Comparison of ENCODE assay signal across 8 cellular contexts in the genomic region with DNA sequence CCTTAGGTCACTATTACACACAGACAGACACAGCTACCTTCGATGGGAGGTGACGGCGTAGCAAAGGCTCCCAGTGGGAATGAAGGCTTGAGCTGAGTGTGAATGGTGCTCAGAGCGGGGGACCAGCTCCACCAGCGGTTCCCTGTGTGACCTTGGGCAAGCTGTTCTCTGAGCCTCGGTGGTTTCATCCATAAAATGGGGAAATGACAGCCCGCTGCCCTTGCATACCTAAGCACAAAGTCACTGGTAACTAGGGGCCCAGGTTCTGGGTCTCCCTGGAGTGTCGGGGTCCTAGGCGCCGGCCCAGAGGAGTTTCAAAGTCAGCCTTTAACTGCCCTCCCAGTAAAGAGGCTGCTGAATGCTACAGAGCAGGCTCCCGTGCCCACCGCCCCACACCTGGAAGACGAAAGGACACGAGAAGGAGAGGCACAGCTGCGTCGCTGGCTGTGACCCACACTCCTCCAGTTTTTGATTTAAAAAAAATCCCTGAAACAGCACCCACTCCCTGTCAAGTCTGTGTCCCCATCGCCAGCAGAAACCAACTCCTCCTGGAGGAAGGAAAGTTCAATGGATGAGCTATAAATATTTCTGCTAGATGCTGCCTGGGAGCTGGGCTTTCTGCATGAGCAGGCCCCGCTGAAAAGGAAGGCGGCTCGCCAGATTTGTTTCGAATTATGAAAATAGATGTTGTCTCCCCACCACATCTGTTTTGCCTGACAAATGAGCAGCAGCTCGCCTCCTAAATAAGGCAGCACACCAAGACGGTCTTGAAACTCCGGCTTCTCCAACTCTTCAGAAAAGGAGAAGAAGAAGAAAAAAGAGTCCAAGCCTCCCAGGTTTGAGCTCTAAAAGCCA. TPM values are rescaled to one million over a fixed set of nuclear protein-coding genes. Genes with fewer than 3 reads are reported as not detected.
DNase-seq lines count a peak whose midpoint lies in the region; ATAC-seq and FAIRE-seq lines count a peak whose summit lies in the region.

No MANE protein-coding gene starts in this region.

- no peak for FAIRE-seq in small intestine (lab: Jason Lieb, UNC)

- peak; percentile 36 for ATAC-seq in GM18498 (IDR thresholded peaks at IDR 0.05; ENCODE audit: unreplicated experiment)
- ATAC-seq in GM21528 (IDR thresholded peaks at IDR 0.05; ENCODE audit: low FRiP score, unreplicated experiment) = peak; percentile 39

- H3K27ac ChIP-seq in muscle layer of duodenum (ENCODE audit: low read length) (peak overlapping the region; percentile 52), small intestine (ENCODE audit: low read depth in 1 of 2, low read length in 1 of 2) (peak overlapping the region in 1 of 2 donors; percentile 87)

- 77 to 88% (median 88%) methylated on average over 24 of the region's 24 CpGs for WGBS in small intestine, 3 donors

- H3K36me3 ChIP-seq in muscle layer of duodenum (ENCODE audit: control insufficient read depth in 1 of 2, insufficient read depth in 2 of 2, low read length in 2 of 2) (no peaks in the 10 kb centered on the region), small intestine (ENCODE audit: control insufficient read depth in 2 of 2, insufficient read depth in 2 of 2, low read length in 2 of 2) (no peaks in the 10 kb centered on the region)

- no peak overlapping the region for H3K4me3 ChIP-seq in muscle layer of duodenum (ENCODE audit: low read depth in 1 of 2, low read length in 2 of 2)
- no peak overlapping the region for H3K4me3 ChIP-seq in small intestine (ENCODE audit: low read depth in 1 of 2, low read length in 2 of 2)

- DNase-seq in NAMALWA (ENCODE audit: low spot score) = peak; percentile 89
- no peak for DNase-seq in NCI-H1417 treated with DMSO at 0.1 percent for 48 hours (lab: John Stamatoyannopoulos, UW)
- no peak for DNase-seq in EL
- no peak for DNase-seq in NOMO-1 (lab: John Stamatoyannopoulos, UW; ENCODE audit: unreplicated experiment in 2 of 2)
- DNase-seq in small intestine = no peak

- peaks cover 21 to 52% of the 10 kb centered on the region in 2 donors for H3K4me1 ChIP-seq in muscle layer of duodenum (ENCODE audit: control insufficient read depth in 1 of 2, insufficient read depth in 2 of 2, low read length in 2 of 2)
- H3K4me1 ChIP-seq in small intestine (ENCODE audit: control insufficient read depth in 2 of 2, insufficient read depth in 1 of 2, low read depth in 1 of 2, low read length in 1 of 2) = no peaks in the 10 kb centered on the region

- H3K9me3 ChIP-seq in muscle layer of duodenum (ENCODE audit: control insufficient read depth in 1 of 2, low read length in 2 of 2) = no peaks in the 10 kb centered on the region
- no peaks in the 10 kb centered on the region for H3K9me3 ChIP-seq in small intestine (ENCODE audit: control insufficient read depth, low read depth)

- H3K27me3 ChIP-seq in muscle layer of duodenum (ENCODE audit: low read depth, low read length) (no peaks in the 10 kb centered on the region), small intestine (ENCODE audit: control insufficient read depth in 2 of 2, insufficient read depth in 2 of 2, low read length in 2 of 2) (no peaks in the 10 kb centered on the region)

RNA-seq across cellular contexts. Expression of a gene that starts 27.4 kb away (rescaled TPM):
- 10 to 100 TPM in 1 of 3 donors, 1 to 10 TPM in 2; 4.0 to 12.0 (median 7.3) TPM for polyA plus RNA-seq in small intestine
